In genomic region chr15:48785712-48786111, GRCh38 we compare ENCODE assay signal across 27 cellular contexts.
"Had no signal": no experiment of that assay in that cellular context is flagged by ENCODE, and none has a peak within 500 bp of the region (broad histone marks: within the 10 kb centered on the region; RNA-seq: fewer than 3 reads in every experiment).

No MANE protein-coding gene starts in this region.

- H3K4me1 Mint-ChIP-seq: immature natural killer cell; naive B cell; natural killer cell; nephron progenitor cell; neural progenitor cell; stimulated activated effector memory CD8-positive, alpha-beta T cell treated with anti-CD3 and anti-CD28 coated beads, Interleukin-12 subunit alpha, Interleukin-12 subunit beta, amount 100 ng/mL, for 72 hours had no signal

- H3K9me3 Mint-ChIP-seq: immature natural killer cell; mesothelial cell of epicardium; naive B cell; natural killer cell; nephron progenitor cell; neural progenitor cell; stimulated activated effector memory CD8-positive, alpha-beta T cell treated with anti-CD3 and anti-CD28 coated beads, Interleukin-12 subunit alpha, Interleukin-12 subunit beta, amount 100 ng/mL, for 72 hours had no signal

- DNase-seq: hypothalamus; immature natural killer cell; kidney; left colon; mesendoderm; naive B cell; natural killer cell; nephron progenitor cell; occipital lobe; sigmoid colon; small intestine; spleen; stimulated activated CD4-positive, alpha-beta T cell treated with anti-CD3 and anti-CD28 coated beads, Interleukin-4, amount 100 ng/mL, for 24 hours; stimulated activated naive CD4-positive, alpha-beta T cell treated with Interleukin-2 at 50 U/mL for 16 hours; transverse colon; upper lobe of left lung had no signal

- H3K27me3 Mint-ChIP-seq: naive B cell, progenitor cell of endocrine pancreas had no signal

- H3K27ac Mint-ChIP-seq: immature natural killer cell; mesothelial cell of epicardium; natural killer cell; nephron progenitor cell; neural progenitor cell; progenitor cell of endocrine pancreas; stimulated activated effector memory CD8-positive, alpha-beta T cell treated with anti-CD3 and anti-CD28 coated beads, Interleukin-12 subunit alpha, Interleukin-12 subunit beta, amount 100 ng/mL, for 72 hours had no signal

- H3K36me3 ChIP-seq: ovary, right atrium auricular region, vagina had no signal

- H3K4me3 Mint-ChIP-seq: immature natural killer cell; mesothelial cell of epicardium; naive B cell; natural killer cell; nephron progenitor cell; neural progenitor cell; stimulated activated effector memory CD8-positive, alpha-beta T cell treated with anti-CD3 and anti-CD28 coated beads, Interleukin-12 subunit alpha, Interleukin-12 subunit beta, amount 100 ng/mL, for 72 hours had no signal

- ATAC-seq: left colon; natural killer cell; stimulated activated effector memory CD8-positive, alpha-beta T cell treated with anti-CD3 and anti-CD28 coated beads, Interleukin-12 subunit alpha, Interleukin-12 subunit beta, amount 100 ng/mL, for 72 hours had no signal

- H3K27me3 ChIP-seq: heart left ventricle, neural progenitor cell, neutrophil, ovary, right atrium auricular region, sigmoid colon, spleen, suprapubic skin, transverse colon, upper lobe of left lung, vagina had no signal

- H3K4me1 ChIP-seq: heart left ventricle, right atrium auricular region, sigmoid colon, spleen, suprapubic skin, transverse colon, upper lobe of left lung, vagina had no signal

- H3K27ac ChIP-seq: heart left ventricle, neural progenitor cell, neutrophil, spleen, suprapubic skin, transverse colon, upper lobe of left lung, vagina had no signal

- H3K9me3 ChIP-seq: heart left ventricle, neutrophil, ovary, right atrium auricular region, sigmoid colon, spleen, suprapubic skin, transverse colon, upper lobe of left lung, vagina had no signal

- H3K4me3 ChIP-seq: heart left ventricle, lung, neural progenitor cell, ovary, right atrium auricular region, sigmoid colon, spleen, suprapubic skin, transverse colon, upper lobe of left lung, vagina had no signal
